In the genomic region with DNA sequence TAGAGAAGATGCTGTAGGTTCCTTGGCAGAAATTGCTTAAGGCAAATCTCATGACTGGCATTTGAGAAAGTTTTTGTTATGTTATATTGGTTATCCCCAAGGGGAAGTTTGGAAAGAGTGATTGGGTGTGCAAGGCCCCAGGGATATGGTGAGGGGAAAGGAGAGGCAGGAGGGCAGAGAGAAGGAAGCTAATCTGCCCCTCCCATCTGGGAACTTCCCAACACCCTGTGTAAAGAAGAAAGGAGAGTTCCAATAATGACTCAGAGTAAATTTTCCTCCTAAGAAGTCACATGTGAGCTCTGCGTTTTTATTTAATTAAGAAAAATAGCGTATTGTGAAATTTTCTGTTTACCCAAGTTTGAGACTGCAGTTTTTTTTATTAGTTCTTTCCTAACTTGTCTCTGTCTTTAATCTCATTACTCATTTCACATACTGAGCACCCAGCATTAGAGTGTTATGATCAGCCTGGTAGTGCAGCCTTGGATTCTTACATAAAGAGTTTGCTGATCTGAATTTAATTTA, we compare ENCODE assay signal across 8 cellular contexts. TPM values are rescaled to one million over a fixed set of nuclear protein-coding genes. Genes with fewer than 3 reads are reported as not detected.
DNase-seq lines count a peak whose midpoint lies in the region; TF ChIP-seq lines count a peak whose summit lies in the region.

No MANE protein-coding gene starts in this region.

- TF ChIP-seq POLR2A in NB4 (IDR thresholded peaks at IDR 0.05; ENCODE audit: extremely low read depth, insufficient read length) (no peak), esophagus squamous epithelium (IDR thresholded peaks at IDR 0.05) (no peak)

- H3K36me3 Mint-ChIP-seq in nephron progenitor cell (ENCODE audit: low read depth): no peaks in the 10 kb centered on the region

- H3K4me3 ChIP-seq in NB4 (ENCODE audit: low read depth, low read length) (no peak overlapping the region), esophagus squamous epithelium (no peak overlapping the region), retinal pigment epithelial cell (ENCODE audit: low read length) (no peak overlapping the region)

- H3K27me3 ChIP-seq in esophagus squamous epithelium: no peaks in the 10 kb centered on the region

- 14 to 17% methylated on average over 2 of the region's 2 CpGs for WGBS in esophagus squamous epithelium, 2 donors

- H3K27me3 Mint-ChIP-seq in nephron progenitor cell (ENCODE audit: low read depth, poor library complexity): peaks cover 2% of the 10 kb centered on the region

- intact Hi-C loops in esophagus squamous epithelium (cut with DNase I): no loop called here

- no peaks in the 10 kb centered on the region for H3K9me3 Mint-ChIP-seq in nephron progenitor cell

- H3K36me3 ChIP-seq in esophagus squamous epithelium: no peaks in the 10 kb centered on the region

- peak overlapping the region; percentile 72 to 85 (median 80) for H3K27ac ChIP-seq in esophagus squamous epithelium

- H3K9me3 ChIP-seq in esophagus squamous epithelium: no peaks in the 10 kb centered on the region

- no peak overlapping the region for H3K4me3 Mint-ChIP-seq in nephron progenitor cell

- TF ChIP-seq CTCF in NB4 (IDR thresholded peaks at IDR 0.05; ENCODE audit: low read depth, low read length) (no peak), esophagus squamous epithelium (IDR thresholded peaks at IDR 0.05) (no peak), retinal pigment epithelial cell (conservative IDR thresholded peaks at IDR 0.05; ENCODE audit: low read depth, low read length) (no peak), nephron progenitor cell (IDR thresholded peaks at IDR 0.05) (no peak)

- H3K27ac Mint-ChIP-seq in nephron progenitor cell: no peak overlapping the region

- DNase-seq in GM04504 (ENCODE audit: low read depth) (peak; percentile 77), NB4 (ENCODE audit: low read depth) (peak; percentile 91), esophagus squamous epithelium (lab: John Stamatoyannopoulos, UW) (no peak), retinal pigment epithelial cell (ENCODE audit: low read depth) (peak; percentile 72), 8988T (no peak), nephron progenitor cell (no peak), NCI-H446 treated with DMSO at 0.1 percent for 48 hours (lab: John Stamatoyannopoulos, UW) (no peak), NCI-H1105 treated with DMSO at 0.1 percent for 48 hours (lab: John Stamatoyannopoulos, UW) (no peak)

- no peaks in the 10 kb centered on the region for H3K4me1 Mint-ChIP-seq in nephron progenitor cell

- peaks cover 19 to 57% (median 24%) of the 10 kb centered on the region in 3 donors for H3K4me1 ChIP-seq in esophagus squamous epithelium

RNA-seq across cellular contexts. Expression of a gene that starts 3.1 kb away (rescaled TPM):
- total RNA-seq in esophagus squamous epithelium: 10 to 100 TPM in 2 of 4 donors, 1 to 10 TPM in 2; 2.3 to 39.4 (median 19.2) TPM

Comparison
In these comparisons a context has a peak if more than half of its experiments do, and no peak if none do; other contexts are left out.
1. DNase-seq: peak in GM04504 (single experiment), NB4 (single experiment) and retinal pigment epithelial cell (single experiment); none in esophagus squamous epithelium (single experiment), 8988T (single experiment), nephron progenitor cell (single experiment), NCI-H446 treated with DMSO at 0.1 percent for 48 hours (single experiment) and NCI-H1105 treated with DMSO at 0.1 percent for 48 hours (single experiment).